Comparison of ENCODE assay signal across 13 cellular contexts in the genomic region with DNA sequence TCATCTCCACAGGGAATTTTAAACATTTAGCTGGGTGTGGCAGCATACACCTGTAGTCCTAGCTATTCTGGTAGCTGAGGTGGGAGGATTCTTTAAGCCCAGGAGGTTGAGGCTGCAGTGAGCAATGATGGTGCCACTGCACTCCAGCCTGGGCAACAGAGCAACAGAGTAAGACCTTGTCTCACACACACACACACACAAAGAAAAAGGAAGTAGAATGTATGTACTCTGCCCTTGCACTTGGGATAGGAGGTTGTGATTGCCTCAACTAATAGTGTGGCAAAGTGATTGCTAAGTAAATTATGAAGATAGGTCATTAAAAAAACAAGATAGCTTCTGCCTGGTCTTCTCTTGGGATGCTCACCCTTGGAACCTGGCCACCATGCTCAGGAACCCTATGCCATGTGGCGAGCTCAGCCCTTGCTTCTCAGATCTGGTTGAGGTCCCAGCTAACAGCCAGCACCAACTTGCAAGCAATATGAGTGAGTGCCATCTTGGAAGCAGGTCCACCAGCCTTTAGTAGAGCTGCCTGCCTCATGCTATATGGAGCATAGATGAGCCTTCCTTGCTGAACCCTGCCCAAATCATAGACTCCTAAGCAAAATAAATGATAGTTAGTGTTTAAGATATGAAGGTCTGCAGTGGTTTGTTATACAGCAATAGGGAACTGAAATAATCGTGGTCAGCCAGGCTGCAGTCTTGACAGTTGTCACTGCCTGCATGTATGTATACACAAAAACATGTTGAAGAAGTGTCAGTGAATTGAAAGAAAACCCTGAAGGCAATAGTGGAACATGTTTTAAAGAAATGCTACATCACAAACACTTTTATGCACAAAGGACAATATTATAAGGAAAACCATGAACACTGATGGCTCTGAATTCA. TPM values are rescaled to one million over a fixed set of nuclear protein-coding genes. Genes with fewer than 3 reads are reported as not detected.
A peak's percentile ranks its signal among the peaks of the same experiment; 100 is the strongest.
DNase-seq lines count a peak whose midpoint lies in the region; ATAC-seq and TF ChIP-seq lines count a peak whose summit lies in the region.
"Had no signal": no experiment of that assay in that cellular context is flagged by ENCODE, and none has a peak within 500 bp of the region (broad histone marks: within the 10 kb centered on the region; RNA-seq: fewer than 3 reads in every experiment).

No MANE protein-coding gene starts in this region.

- no peaks in the 10 kb centered on the region for H3K27me3 Mint-ChIP-seq in stimulated activated naive B cell treated with anti-CD40 and anti-IgM and Interleukin-4, amounts not matched to agents 10 μg/mL and 1 μg/mL and 100 μg/mL, for 72 hours
- H3K27me3 Mint-ChIP-seq: activated CD8-positive, alpha-beta T cell treated with anti-CD3 and anti-CD28 coated beads for 36 hours; stimulated activated naive CD8-positive, alpha-beta T cell treated with anti-CD3 and anti-CD28 coated beads, Interleukin-15, amount 100 ng/mL, for 72 hours had no signal

- H3K9me3 Mint-ChIP-seq in stimulated activated naive B cell treated with anti-CD40 and anti-IgM and Interleukin-4, amounts not matched to agents 10 μg/mL and 1 μg/mL and 100 μg/mL, for 72 hours = no peaks in the 10 kb centered on the region
- H3K9me3 Mint-ChIP-seq: activated CD8-positive, alpha-beta T cell treated with anti-CD3 and anti-CD28 coated beads for 36 hours; stimulated activated naive CD8-positive, alpha-beta T cell treated with anti-CD3 and anti-CD28 coated beads, Interleukin-15, amount 100 ng/mL, for 72 hours had no signal

- no peak overlapping the region for H3K4me3 ChIP-seq in BE2C (ENCODE audit: low read depth, low read length)

- no peaks in the 10 kb centered on the region for H3K4me1 ChIP-seq in BE2C

- H3K36me3 ChIP-seq in BE2C = no peaks in the 10 kb centered on the region
- H3K36me3 ChIP-seq: neutrophil had no signal

- peak; percentile 94 for ATAC-seq in GM19023 (IDR thresholded peaks at IDR 0.05; ENCODE audit: unreplicated experiment)
- peak; percentile 75 for ATAC-seq in HG02571 (IDR thresholded peaks at IDR 0.05; ENCODE audit: unreplicated experiment)
- ATAC-seq in HG03460 (IDR thresholded peaks at IDR 0.05; ENCODE audit: unreplicated experiment) = peak; percentile 93
- peak; percentile 97 to 98 for ATAC-seq in stimulated activated naive B cell treated with anti-CD40 and anti-IgM and Interleukin-4, amounts not matched to agents 10 μg/mL and 1 μg/mL and 100 μg/mL, for 72 hours (replicated peaks)
- ATAC-seq: activated CD8-positive, alpha-beta T cell treated with anti-CD3 and anti-CD28 coated beads for 36 hours; stimulated activated naive CD8-positive, alpha-beta T cell treated with anti-CD3 and anti-CD28 coated beads, Interleukin-15, amount 100 ng/mL, for 72 hours had no signal

- H3K27ac Mint-ChIP-seq in stimulated activated naive B cell treated with anti-CD40 and anti-IgM and Interleukin-4, amounts not matched to agents 10 μg/mL and 1 μg/mL and 100 μg/mL, for 72 hours = no peak overlapping the region
- H3K27ac Mint-ChIP-seq: activated CD8-positive, alpha-beta T cell treated with anti-CD3 and anti-CD28 coated beads for 36 hours; stimulated activated naive CD8-positive, alpha-beta T cell treated with anti-CD3 and anti-CD28 coated beads, Interleukin-15, amount 100 ng/mL, for 72 hours had no signal

- DNase-seq in stimulated activated naive B cell treated with anti-CD40 and anti-IgM and Interleukin-4, amounts not matched to agents 10 μg/mL and 1 μg/mL and 100 μg/mL, for 72 hours = no peak
- DNase-seq in BE2C (no peak), NCI-H2171 treated with DMSO at 0.1 percent for 48 hours (lab: John Stamatoyannopoulos, UW) (no peak), NCI-H2196 (lab: John Stamatoyannopoulos, UW; ENCODE audit: unreplicated experiment) (no peak)
- DNase-seq: activated CD8-positive, alpha-beta T cell treated with anti-CD3 and anti-CD28 coated beads for 36 hours; foreskin melanocyte; IMR-90; NCI-H524; stimulated activated naive CD8-positive, alpha-beta T cell treated with anti-CD3 and anti-CD28 coated beads, Interleukin-15, amount 100 ng/mL, for 72 hours had no signal

- peaks cover 4 to 13% of the 10 kb centered on the region in 2 donors for H3K36me3 Mint-ChIP-seq in stimulated activated naive B cell treated with anti-CD40 and anti-IgM and Interleukin-4, amounts not matched to agents 10 μg/mL and 1 μg/mL and 100 μg/mL, for 72 hours

- H3K9me3 ChIP-seq in BE2C = no peaks in the 10 kb centered on the region
- H3K9me3 ChIP-seq: neutrophil had no signal

- no peak for TF ChIP-seq CTCF in BE2C (IDR thresholded peaks at IDR 0.05; ENCODE audit: low read depth, low read length)

- H3K4me1 Mint-ChIP-seq in stimulated activated naive B cell treated with anti-CD40 and anti-IgM and Interleukin-4, amounts not matched to agents 10 μg/mL and 1 μg/mL and 100 μg/mL, for 72 hours = peaks cover 13 to 17% of the 10 kb centered on the region in 2 donors
- H3K4me1 Mint-ChIP-seq: stimulated activated naive CD8-positive, alpha-beta T cell treated with anti-CD3 and anti-CD28 coated beads, Interleukin-15, amount 100 ng/mL, for 72 hours had no signal

- no peak overlapping the region for H3K4me3 Mint-ChIP-seq in stimulated activated naive B cell treated with anti-CD40 and anti-IgM and Interleukin-4, amounts not matched to agents 10 μg/mL and 1 μg/mL and 100 μg/mL, for 72 hours
- H3K4me3 Mint-ChIP-seq: activated CD8-positive, alpha-beta T cell treated with anti-CD3 and anti-CD28 coated beads for 36 hours; stimulated activated naive CD8-positive, alpha-beta T cell treated with anti-CD3 and anti-CD28 coated beads, Interleukin-15, amount 100 ng/mL, for 72 hours had no signal

- H3K27me3 ChIP-seq in BE2C = no peaks in the 10 kb centered on the region
- H3K27me3 ChIP-seq: neutrophil had no signal

RNA-seq across cellular contexts. Expression of gene PNO1, which starts 30.1 kb away (rescaled TPM):
- 32.5 TPM for polyA plus RNA-seq in BE2C (2012; ENCODE audit: insufficient read depth, insufficient read length, low read depth)
